ENCODE assay signal across 33 cellular contexts in the genomic region with DNA sequence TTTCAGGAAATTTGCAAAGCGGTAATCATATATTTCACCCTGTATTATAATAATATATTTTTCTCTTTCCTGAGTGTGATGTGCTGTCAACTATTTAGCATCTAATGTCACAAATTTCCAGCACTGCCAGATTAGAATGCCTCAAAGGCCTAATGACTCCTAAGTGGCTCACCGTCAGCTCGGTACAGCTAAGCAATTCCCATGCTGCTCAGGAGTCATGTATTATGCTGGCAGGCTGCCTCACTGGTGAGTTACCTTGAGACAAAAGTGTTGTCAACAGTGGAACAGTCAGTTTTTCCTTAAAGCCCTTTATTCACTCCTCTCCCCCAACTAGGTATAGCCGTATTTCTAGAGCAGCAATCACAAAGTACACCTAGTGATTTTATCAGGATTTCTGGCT.
DNase-seq lines count a peak whose midpoint lies in the region; ATAC-seq, FAIRE-seq and TF ChIP-seq lines count a peak whose summit lies in the region.
"Had no signal": no experiment of that assay in that cellular context is flagged by ENCODE, and none has a peak within 500 bp of the region (broad histone marks: within the 10 kb centered on the region; RNA-seq: fewer than 3 reads in every experiment).

No MANE protein-coding gene starts in this region.

- TF ChIP-seq POLR2A in H1 (IDR thresholded peaks at IDR 0.05; ENCODE audit: control extremely low read depth in 1 of 2, low read depth in 2 of 2, low read length in 2 of 2) (no peak), gastrocnemius medialis (IDR thresholded peaks at IDR 0.05) (no peak)

- H3F3A ChIP-seq in PC-3 (ENCODE audit: low read length, unreplicated experiment) (no peaks in the 10 kb centered on the region), neural progenitor cell (ENCODE audit: low read depth) (no peaks in the 10 kb centered on the region)

- intact Hi-C loops in PC-3 (cut with micrococcal nuclease): no loop called here
- intact Hi-C loops in gastrocnemius medialis (cut with DNase I; ENCODE audit: low total_unique reads): no loop called here

- no peaks in the 10 kb centered on the region for H3K9me3 ChIP-seq in H9 (ENCODE audit: control insufficient read depth, low read depth, low read length)
- H3K9me3 ChIP-seq in PC-3 (ENCODE audit: low read length): no peaks in the 10 kb centered on the region
- H3K9me3 ChIP-seq in H1 (ENCODE audit: insufficient read depth in 2 of 2, low read depth in 1 of 2, low read length in 1 of 2): no peaks in the 10 kb centered on the region
- no peaks in the 10 kb centered on the region for H3K9me3 ChIP-seq in neural progenitor cell (ENCODE audit: low read depth)
- H3K9me3 ChIP-seq in gastrocnemius medialis: no peaks in the 10 kb centered on the region
- H3K9me3 ChIP-seq: BLaER1 treated with 17β-estradiol and CSF1 and Interleukin-3, amounts not matched to agents 10 nM and 100 nM; ovary; SJSA1; thoracic aorta had no signal

- H4K20me1 ChIP-seq in H9 (ENCODE audit: control insufficient read depth, insufficient read depth, insufficient read length) (no peaks in the 10 kb centered on the region), PC-3 (ENCODE audit: low read length) (no peaks in the 10 kb centered on the region), H1 (replicated peaks in 1 of 2; ENCODE audit: control insufficient read depth in 1 of 2, insufficient read depth in 2 of 2, low read length in 2 of 2) (no peaks in the 10 kb centered on the region), neural progenitor cell (ENCODE audit: low read depth) (no peaks in the 10 kb centered on the region)
- H4K20me1 ChIP-seq: BLaER1 treated with 17β-estradiol and CSF1 and Interleukin-3, amounts not matched to agents 10 nM and 100 nM had no signal

- H3K9me3 Mint-ChIP-seq in H9: peaks cover 0 to 12% of the 10 kb centered on the region in 2 experiments; a peak in 3 of 5 replicates
- no peaks in the 10 kb centered on the region for H3K9me3 Mint-ChIP-seq in neural progenitor cell
- H3K9me3 Mint-ChIP-seq: activated naive CD4-positive, alpha-beta T cell treated with anti-CD3 and anti-CD28 coated beads, Interleukin-2, amount 50 U/mL, for 72 hours; activated T-helper 2 cell treated with anti-CD3 and anti-CD28 coated beads, Interferon-gamma antibody, Interleukin-2, Interleukin-4, amounts not matched to agents 10 μg/mL and 5 μg/mL and 100 μg/mL, durations not matched to agents 14 hours and 24 hours and 36 hours; effector memory CD8-positive, alpha-beta T cell; nephron; stimulated activated naive CD8-positive, alpha-beta T cell treated with anti-CD3 and anti-CD28 coated beads, Interleukin-15, Interleukin-2, amounts not matched to agents 100 ng/mL and 50 ng/mL, for 24 hours had no signal

- no peak overlapping the region for H3K18ac ChIP-seq in H9 (ENCODE audit: insufficient read length, low read depth, low read length)
- no peak overlapping the region for H3K18ac ChIP-seq in H1 (ENCODE audit: extremely low read depth, low read length)

- H4K5ac ChIP-seq in H9 (ENCODE audit: insufficient read length, low read depth, low read length) (no peak overlapping the region), H1 (ENCODE audit: insufficient read length, low read depth, low read length) (no peak overlapping the region)

- WGBS in H9 (ENCODE audit: extremely low coverage, insufficient read length, low lambda C conversion rate): no CpG with 5 or more reads among the region's 4 CpGs
- WGBS in H1 (ENCODE audit: extremely low coverage in 1 of 2, insufficient coverage in 1 of 2, insufficient read length in 1 of 2, insufficient replicate concordance in 2 of 2, low coverage in 1 of 2, low lambda C conversion rate in 2 of 2, missing lambda C conversion rate in 1 of 2), 2 experiments: 75% methylated on average over 4 of the region's 4 CpGs; no CpG with 5 or more reads in 1 of the 2 experiments

- H3K4me3 ChIP-seq in PC-3 (ENCODE audit: low read length) (no peak overlapping the region), H1 (ENCODE audit: extremely low read depth in 1 of 4, insufficient read depth in 2 of 4, low read depth in 3 of 4, low read length in 4 of 4) (no peak overlapping the region), neural progenitor cell (no peak overlapping the region), gastrocnemius medialis (no peak overlapping the region)
- H3K4me3 ChIP-seq: BLaER1 treated with 17β-estradiol and CSF1 and Interleukin-3, amounts not matched to agents 10 nM and 100 nM; ovary; SJSA1; thoracic aorta had no signal

- no peak overlapping the region for H3K23ac ChIP-seq in H9 (ENCODE audit: insufficient read length, low read depth, low read length)
- no peak overlapping the region for H3K23ac ChIP-seq in H1 (ENCODE audit: insufficient read length)

- H4K8ac ChIP-seq in H9 (replicated peaks; ENCODE audit: insufficient read length, low read depth, low read length): no peak overlapping the region
- H4K8ac ChIP-seq in H1 (ENCODE audit: extremely low read depth, insufficient read depth, low read length): no peak overlapping the region

- H3K27ac ChIP-seq in H9 (ENCODE audit: insufficient read length, low read depth, low read length) (no peak overlapping the region), PC-3 (ENCODE audit: low read length) (no peak overlapping the region), H1 (ENCODE audit: low read depth, low read length) (no peak overlapping the region), neural progenitor cell (no peak overlapping the region), gastrocnemius medialis (no peak overlapping the region)
- H3K27ac ChIP-seq: BLaER1 treated with 17β-estradiol and CSF1 and Interleukin-3, amounts not matched to agents 10 nM and 100 nM; ovary; SJSA1; thoracic aorta; VCaP had no signal

- no peak overlapping the region for H3T11ph ChIP-seq in H9 (ENCODE audit: low read length)

- no peak for TF ChIP-seq RAD21 in H1 (IDR thresholded peaks at IDR 0.05 in 1 of 2, conservative IDR thresholded peaks at IDR 0.05 in 1 of 2; ENCODE audit: low read depth in 2 of 2, low read length in 2 of 2)

- H4K91ac ChIP-seq in H9 (ENCODE audit: insufficient read length, low read depth, low read length) (no peak overlapping the region), H1 (replicated peaks; ENCODE audit: insufficient read length, low read length) (no peak overlapping the region)

- DNase-seq in H9: no peak
- peak; percentile 43 for DNase-seq in PC-3
- no peak for DNase-seq in H1 (ENCODE audit: low read depth in 1 of 2, low spot score in 2 of 2)
- DNase-seq in neural progenitor cell (ENCODE audit: low spot score): no peak
- no peak for DNase-seq in GM19240 (ENCODE audit: insufficient read length, low spot score)
- no peak for DNase-seq in gastrocnemius medialis
- no peak for DNase-seq in activated gamma-delta T cell treated with Interleukin-2 at 50 U/mL for 16 hours
- DNase-seq: activated CD4-positive, alpha-beta T cell treated with anti-CD3 and anti-CD28 coated beads for 4 hours; activated T-cell treated with anti-CD3 and anti-CD28 coated beads for 4 hours; central memory CD4-positive, alpha-beta T cell; COR-L47; cortex of kidney; DMS79; effector memory CD8-positive, alpha-beta T cell; GF-D8; left cardiac atrium; NCI-H1092; NCI-H1694 treated with DMSO at 0.1 percent for 48 hours; NCI-H226; NCI-H526 treated with DMSO at 0.1 percent for 48 hours; ovary; stimulated activated CD8-positive, alpha-beta memory T cell treated with anti-CD3 and anti-CD28 coated beads, Interleukin-4, amount 100 ng/mL, for 48 hours; T-helper 9 cell had no signal

- no TSS peak for BruUV-seq in PC-3 (replicated peaks; lab: Mats Ljungman, UMichigan)

- peak overlapping the region in 1 of 2 experiments; percentile 33; a peak in 1 of 5 replicates for H3K4me3 Mint-ChIP-seq in H9
- no peak overlapping the region for H3K4me3 Mint-ChIP-seq in neural progenitor cell
- H3K4me3 Mint-ChIP-seq: effector memory CD8-positive, alpha-beta T cell; nephron; stimulated activated naive CD8-positive, alpha-beta T cell treated with anti-CD3 and anti-CD28 coated beads, Interleukin-15, Interleukin-2, amounts not matched to agents 100 ng/mL and 50 ng/mL, for 24 hours had no signal

- H3K4me1 Mint-ChIP-seq in H9: peaks cover 14 to 16% of the 10 kb centered on the region in 2 experiments
- H3K4me1 Mint-ChIP-seq in neural progenitor cell: no peaks in the 10 kb centered on the region
- H3K4me1 Mint-ChIP-seq: nephron had no signal

- POLR2A ChIA-PET in PC-3 (lab: Charles Lee; ENCODE audit: unreplicated experiment): no interaction called here
- POLR2A ChIA-PET in H1 (lab: Charles Lee; ENCODE audit: partially characterized antibody): no interaction called here

- H2BK12ac ChIP-seq in H9 (ENCODE audit: insufficient read length, low read depth, low read length) (no peak overlapping the region), H1 (ENCODE audit: low read depth, low read length) (no peak overlapping the region; the same call in 1 of the 2 replicates)

- H3K36me3 Mint-ChIP-seq in H9 (ENCODE audit: insufficient read depth in 1 of 3, low read depth in 3 of 3) (peaks cover 0 to 10% (median 0%) of the 10 kb centered on the region in 3 experiments; a peak in 2 of 7 replicates), neural progenitor cell (no peaks in the 10 kb centered on the region)

- H2BK5ac ChIP-seq in H9 (ENCODE audit: insufficient read length, low read length) (no peak overlapping the region), H1 (ENCODE audit: low read depth, low read length) (no peak overlapping the region)

- H2AK5ac ChIP-seq in H9 (ENCODE audit: insufficient read length, low read length) (no peak overlapping the region), H1 (ENCODE audit: low read depth, low read length) (no peak overlapping the region)

- H3K36me3 ChIP-seq in PC-3 (ENCODE audit: low read depth, low read length) (no peaks in the 10 kb centered on the region), H1 (ENCODE audit: control insufficient read depth in 2 of 4, insufficient read depth in 4 of 4, low read length in 3 of 4) (no peaks in the 10 kb centered on the region), neural progenitor cell (no peaks in the 10 kb centered on the region), gastrocnemius medialis (no peaks in the 10 kb centered on the region)
- H3K36me3 ChIP-seq: BLaER1 treated with 17β-estradiol and CSF1 and Interleukin-3, amounts not matched to agents 10 nM and 100 nM; ovary; SJSA1; thoracic aorta had no signal

- TF ChIP-seq CTCF in H9 (conservative IDR thresholded peaks at IDR 0.05): no peak
- no peak for TF ChIP-seq CTCF in PC-3 (conservative IDR thresholded peaks at IDR 0.05; ENCODE audit: low read depth, low read length)
- no peak for TF ChIP-seq CTCF in H1 (IDR thresholded peaks at IDR 0.05; ENCODE audit: control extremely low read depth in 1 of 3, insufficient read depth in 1 of 3, low read depth in 1 of 3, low read length in 3 of 3)
- TF ChIP-seq CTCF in neural progenitor cell (IDR thresholded peaks at IDR 0.05): no peak
- TF ChIP-seq CTCF in gastrocnemius medialis (IDR thresholded peaks at IDR 0.05 in 4 of 5, conservative IDR thresholded peaks at IDR 0.05 in 1 of 5): no peak

- no peaks in the 10 kb centered on the region for H3K9me2 ChIP-seq in PC-3 (replicated peaks; ENCODE audit: low read length)

- ATAC-seq in PC-3: peak; percentile 38; the same call in 1 of the 2 replicates
- ATAC-seq in HG03108 (IDR thresholded peaks at IDR 0.05; ENCODE audit: unreplicated experiment): no peak
- no peak for ATAC-seq in gastrocnemius medialis
- ATAC-seq: activated naive CD4-positive, alpha-beta T cell treated with anti-CD3 and anti-CD28 coated beads, Interleukin-2, amount 50 U/mL, for 72 hours; effector memory CD8-positive, alpha-beta T cell; left cardiac atrium; sciatic nerve had no signal

- in situ Hi-C loops in gastrocnemius medialis (cut with MboI; ENCODE audit: low sequenced_read_pairs in 4 of 4): no loop called here

- no peaks in the 10 kb centered on the region; the same call in 1 of the 2 replicates for H3K4me1 ChIP-seq in H9 (ENCODE audit: insufficient read depth, low read length)
- no peaks in the 10 kb centered on the region for H3K4me1 ChIP-seq in PC-3 (ENCODE audit: insufficient read depth, low read length)
- peaks cover 0 to 4% (median 4%) of the 10 kb centered on the region in 4 experiments; a peak in 4 of 7 replicates for H3K4me1 ChIP-seq in H1 (replicated peaks in 1 of 4; ENCODE audit: control insufficient read depth in 3 of 4, insufficient read depth in 4 of 4, low read length in 3 of 4)
- no peaks in the 10 kb centered on the region for H3K4me1 ChIP-seq in neural progenitor cell
- no peaks in the 10 kb centered on the region for H3K4me1 ChIP-seq in gastrocnemius medialis
- H3K4me1 ChIP-seq: BLaER1 treated with 17β-estradiol and CSF1 and Interleukin-3, amounts not matched to agents 10 nM and 100 nM; SJSA1 had no signal

- H2BK15ac ChIP-seq in H9 (ENCODE audit: low read depth, low read length) (no peak overlapping the region), H1 (ENCODE audit: low read length) (no peak overlapping the region)

- peak overlapping the region; percentile 74 to 89 (median 83) for H3K27ac Mint-ChIP-seq in H9
- no peak overlapping the region for H3K27ac Mint-ChIP-seq in neural progenitor cell
- H3K27ac Mint-ChIP-seq: activated naive CD4-positive, alpha-beta T cell treated with anti-CD3 and anti-CD28 coated beads, Interleukin-2, amount 50 U/mL, for 72 hours; activated T-helper 2 cell treated with anti-CD3 and anti-CD28 coated beads, Interferon-gamma antibody, Interleukin-2, Interleukin-4, amounts not matched to agents 10 μg/mL and 5 μg/mL and 100 μg/mL, durations not matched to agents 14 hours and 24 hours and 36 hours; effector memory CD8-positive, alpha-beta T cell; nephron; stimulated activated naive CD8-positive, alpha-beta T cell treated with anti-CD3 and anti-CD28 coated beads, Interleukin-15, Interleukin-2, amounts not matched to agents 100 ng/mL and 50 ng/mL, for 24 hours had no signal

- H3K27me3 ChIP-seq in H9 (ENCODE audit: insufficient read depth, low read length) (no peaks in the 10 kb centered on the region), PC-3 (ENCODE audit: low read length) (no peaks in the 10 kb centered on the region), H1 (replicated peaks in 1 of 4; ENCODE audit: control insufficient read depth in 3 of 4, extremely low read depth in 1 of 4, insufficient read depth in 3 of 4, low read length in 3 of 4) (no peaks in the 10 kb centered on the region), neural progenitor cell (no peaks in the 10 kb centered on the region), gastrocnemius medialis (no peaks in the 10 kb centered on the region)
- H3K27me3 ChIP-seq: BLaER1 treated with 17β-estradiol and CSF1 and Interleukin-3, amounts not matched to agents 10 nM and 100 nM; ovary; SJSA1 had no signal

- no peaks in the 10 kb centered on the region for H3K23me2 ChIP-seq in H9 (ENCODE audit: insufficient read length, low read depth, low read length, poor library complexity, severe bottlenecking)
- no peaks in the 10 kb centered on the region for H3K23me2 ChIP-seq in H1 (ENCODE audit: low read depth, low read length)

- no peak overlapping the region for H3K56ac ChIP-seq in H9 (ENCODE audit: insufficient read length, low read depth, low read length)
- no peak overlapping the region for H3K56ac ChIP-seq in H1 (replicated peaks; ENCODE audit: insufficient read length, low read depth, low read length)

- H3K9ac ChIP-seq in H9 (ENCODE audit: extremely low read depth, insufficient read length, low read length): no peak overlapping the region
- H3K9ac ChIP-seq in PC-3 (ENCODE audit: low read length): no peak overlapping the region
- no peak overlapping the region for H3K9ac ChIP-seq in H1 (replicated peaks in 1 of 4; ENCODE audit: extremely low read depth in 1 of 4, low read depth in 3 of 4, low read length in 3 of 4)
- H3K9ac ChIP-seq in neural progenitor cell: no peak overlapping the region
- H3K9ac ChIP-seq: BLaER1 treated with 17β-estradiol and CSF1 and Interleukin-3, amounts not matched to agents 10 nM and 100 nM had no signal

- H2BK20ac ChIP-seq in H9 (ENCODE audit: low read depth, low read length, poor library complexity, severe bottlenecking): no peak overlapping the region
- no peak overlapping the region; the same call in 1 of the 2 replicates for H2BK20ac ChIP-seq in H1 (ENCODE audit: low read length)

- CTCF ChIA-PET in PC-3 (lab: Charles Lee) (no interaction called here), H1 (lab: Charles Lee; ENCODE audit: partially characterized antibody) (no interaction called here)

- H3K14ac ChIP-seq in H9 (ENCODE audit: insufficient read depth, low read length): no peak overlapping the region
- no peak overlapping the region for H3K14ac ChIP-seq in H1 (ENCODE audit: insufficient read length)

- no peak overlapping the region for H2AFZ ChIP-seq in H9 (ENCODE audit: low read length)
- no peak overlapping the region for H2AFZ ChIP-seq in PC-3 (ENCODE audit: low read length)
- no peak overlapping the region for H2AFZ ChIP-seq in H1 (ENCODE audit: low read length)
- peak overlapping the region; percentile 47 for H2AFZ ChIP-seq in neural progenitor cell (replicated peaks)

- no peak for TF ChIP-seq EP300 in H1 (IDR thresholded peaks at IDR 0.05; ENCODE audit: borderline replicate concordance in 1 of 2, low read depth in 2 of 2, low read length in 2 of 2)

- H3K79me2 ChIP-seq in H9 (ENCODE audit: insufficient read depth, low read length): no peaks in the 10 kb centered on the region
- H3K79me2 ChIP-seq in PC-3 (ENCODE audit: low read length): no peaks in the 10 kb centered on the region
- no peaks in the 10 kb centered on the region for H3K79me2 ChIP-seq in H1 (ENCODE audit: control insufficient read depth in 1 of 2, insufficient read depth in 2 of 2, low read length in 2 of 2)
- H3K79me2 ChIP-seq in neural progenitor cell (ENCODE audit: low read depth): no peaks in the 10 kb centered on the region

- H3K4me2 ChIP-seq in H9 (ENCODE audit: insufficient read depth, insufficient read length, low read length) (peak overlapping the region; percentile 12), PC-3 (ENCODE audit: low read length) (no peak overlapping the region), H1 (ENCODE audit: insufficient read depth in 1 of 2, low read depth in 2 of 2, low read length in 2 of 2) (peak overlapping the region; percentile 25 to 60; a peak in 2 of 4 replicates), neural progenitor cell (no peak overlapping the region)
- H3K4me2 ChIP-seq: BLaER1 treated with 17β-estradiol and CSF1 and Interleukin-3, amounts not matched to agents 10 nM and 100 nM had no signal

- H2BK120ac ChIP-seq in H9 (ENCODE audit: low read depth, low read length, poor library complexity, severe bottlenecking) (no peak overlapping the region), H1 (replicated peaks; ENCODE audit: low read depth, low read length) (no peak overlapping the region)

- H3K4ac ChIP-seq in H9 (ENCODE audit: low read depth, low read length): no peak overlapping the region
- no peak overlapping the region for H3K4ac ChIP-seq in H1 (replicated peaks; ENCODE audit: insufficient read length, low read depth, low read length)

- H3K79me1 ChIP-seq in H9 (ENCODE audit: insufficient read depth, low read depth, low read length, poor library complexity, severe bottlenecking) (no peaks in the 10 kb centered on the region), H1 (ENCODE audit: low read depth, low read length) (no peaks in the 10 kb centered on the region)

- no peak for FAIRE-seq in H1 (lab: Jason Lieb, UNC)

- H3K27me3 Mint-ChIP-seq in H9 (ENCODE audit: low read depth) (no peaks in the 10 kb centered on the region), neural progenitor cell (ENCODE audit: insufficient read depth, low read depth) (peaks cover 3% of the 10 kb centered on the region)

Comparison
In these comparisons a context has a peak if more than half of its experiments do, and no peak if none do; other contexts are left out.
1. H3K4me2 ChIP-seq: peak in H9 (single experiment) and H1 (2 of 2); none in PC-3 (single experiment) and neural progenitor cell (single experiment).